ENCODE assay signal across 10 cellular contexts in genomic region chr2:38723173-38723572, GRCh38. TPM values are rescaled to one million over a fixed set of nuclear protein-coding genes. Genes with fewer than 3 reads are reported as not detected.
DNase-seq lines count a peak whose midpoint lies in the region; ATAC-seq and TF ChIP-seq lines count a peak whose summit lies in the region.
"Had no signal": no experiment of that assay in that cellular context is flagged by ENCODE, and none has a peak within 500 bp of the region (broad histone marks: within the 10 kb centered on the region; RNA-seq: fewer than 3 reads in every experiment).

No MANE protein-coding gene starts in this region.

- H3K4me3 Mint-ChIP-seq in activated naive CD8-positive, alpha-beta T cell treated with anti-CD3 and anti-CD28 coated beads, Interleukin-2, amount 10 ng/mL, durations not matched to agents 7 days and 5 days, result peak overlapping the region; percentile 7
- H3K4me3 Mint-ChIP-seq: dendritic cell treated with granulocyte-macrophage colony-stimulating factor and Interleukin-4, amounts not matched to agents 40 ng/mL and 50 ng/mL, for 4 days had no signal

- ATAC-seq in GM19043 (IDR thresholded peaks at IDR 0.05; ENCODE audit: low read depth, unreplicated experiment), result peak; percentile 48
- peak; percentile 54 for ATAC-seq in HG03095 (IDR thresholded peaks at IDR 0.05; ENCODE audit: unreplicated experiment)
- ATAC-seq in activated naive CD8-positive, alpha-beta T cell treated with anti-CD3 and anti-CD28 coated beads, Interleukin-2, amount 10 ng/mL, durations not matched to agents 7 days and 5 days (ENCODE audit: low read depth), result no peak

- peak overlapping the region; percentile 78 for H3K27ac Mint-ChIP-seq in activated naive CD8-positive, alpha-beta T cell treated with anti-CD3 and anti-CD28 coated beads, Interleukin-2, amount 10 ng/mL, durations not matched to agents 7 days and 5 days
- H3K27ac Mint-ChIP-seq: dendritic cell treated with granulocyte-macrophage colony-stimulating factor and Interleukin-4, amounts not matched to agents 40 ng/mL and 50 ng/mL, for 4 days had no signal

- H3K4me1 Mint-ChIP-seq in activated naive CD8-positive, alpha-beta T cell treated with anti-CD3 and anti-CD28 coated beads, Interleukin-2, amount 10 ng/mL, durations not matched to agents 7 days and 5 days, result peaks cover 33% of the 10 kb centered on the region

- WGBS in suprapubic skin, result 55% methylated on average over 7 of the region's 7 CpGs

- no peak for TF ChIP-seq POLR2A in suprapubic skin (IDR thresholded peaks at IDR 0.05)

- no peaks in the 10 kb centered on the region for H3K9me3 ChIP-seq in suprapubic skin

- TF ChIP-seq EP300 in suprapubic skin (IDR thresholded peaks at IDR 0.05), result no peak

- H3K27me3 Mint-ChIP-seq in activated naive CD8-positive, alpha-beta T cell treated with anti-CD3 and anti-CD28 coated beads, Interleukin-2, amount 10 ng/mL, durations not matched to agents 7 days and 5 days, result no peaks in the 10 kb centered on the region
- H3K27me3 Mint-ChIP-seq: dendritic cell treated with granulocyte-macrophage colony-stimulating factor and Interleukin-4, amounts not matched to agents 40 ng/mL and 50 ng/mL, for 4 days had no signal

- DNase-seq in activated naive CD8-positive, alpha-beta T cell treated with anti-CD3 and anti-CD28 coated beads, Interleukin-2, amount 10 ng/mL, durations not matched to agents 7 days and 5 days, result no peak
- DNase-seq in HuH-7 (ENCODE audit: low spot score) (no peak), globus pallidus (ENCODE audit: low spot score) (no peak), suprapubic skin (ENCODE audit: low spot score in 2 of 2) (no peak), NCI-H1417 (lab: John Stamatoyannopoulos, UW) (no peak)

- no peaks in the 10 kb centered on the region for H3K9me3 Mint-ChIP-seq in activated naive CD8-positive, alpha-beta T cell treated with anti-CD3 and anti-CD28 coated beads, Interleukin-2, amount 10 ng/mL, durations not matched to agents 7 days and 5 days

- H3K27me3 ChIP-seq in suprapubic skin, result no peaks in the 10 kb centered on the region

- POLR2A ChIA-PET in activated naive CD8-positive, alpha-beta T cell treated with anti-CD3 and anti-CD28 coated beads, Interleukin-2, amount 10 ng/mL, durations not matched to agents 7 days and 5 days (lab: Charles Lee), result interaction anchor here (0.6 to 2.4 kb wide), 2 partner anchors 12 to 28 kb away, joined by 3 to 8 read pairs; partner anchors contain the start of gene SRSF7

- H3K36me3 Mint-ChIP-seq in activated naive CD8-positive, alpha-beta T cell treated with anti-CD3 and anti-CD28 coated beads, Interleukin-2, amount 10 ng/mL, durations not matched to agents 7 days and 5 days, result peaks cover 26% of the 10 kb centered on the region

- H3K27ac ChIP-seq in suprapubic skin, result no peak overlapping the region
- H3K27ac ChIP-seq: parathyroid adenoma had no signal

- H3K4me3 ChIP-seq in GM08714 (ENCODE audit: low read length) (peak overlapping the region; percentile 32; the same call in 1 of the 2 replicates), suprapubic skin (no peak overlapping the region)

- no peaks in the 10 kb centered on the region for H3K36me3 ChIP-seq in suprapubic skin

- H3K4me1 ChIP-seq in suprapubic skin, result peaks cover 30% of the 10 kb centered on the region

- no peak for TF ChIP-seq CTCF in suprapubic skin (IDR thresholded peaks at IDR 0.05)

RNA-seq across cellular contexts. Expression of gene SRSF7, which starts 28.0 kb away (rescaled TPM):
- total RNA-seq in activated naive CD8-positive, alpha-beta T cell treated with anti-CD3 and anti-CD28 coated beads, Interleukin-2, amount 10 ng/mL, durations not matched to agents 7 days and 5 days, result 100 to 1,000 TPM; 315 to 318 TPM
- 100 to 1,000 TPM in 1 of 4 donors, 10 to 100 TPM in 3; 90.4 to 144 (median 94.2) TPM for total RNA-seq in suprapubic skin

RNA-seq across cellular contexts. Expression of gene GEMIN6, which starts 54.8 kb away (rescaled TPM):
- 10 to 100 TPM; 15.2 to 16.1 TPM for total RNA-seq in activated naive CD8-positive, alpha-beta T cell treated with anti-CD3 and anti-CD28 coated beads, Interleukin-2, amount 10 ng/mL, durations not matched to agents 7 days and 5 days
- 1 to 10 TPM; 3.9 to 7.7 (median 4.7) TPM for total RNA-seq in suprapubic skin

RNA-seq across cellular contexts. Expression of gene GALM, which starts 57.3 kb away (rescaled TPM):
- total RNA-seq in activated naive CD8-positive, alpha-beta T cell treated with anti-CD3 and anti-CD28 coated beads, Interleukin-2, amount 10 ng/mL, durations not matched to agents 7 days and 5 days, result 10 to 100 TPM; 28.3 to 30.2 TPM
- total RNA-seq in suprapubic skin, result 10 to 100 TPM in 1 of 4 donors, 1 to 10 TPM in 3; 3.7 to 16.4 (median 7.1) TPM
